ENCODE assay signal across 8 cellular contexts in the genomic region with DNA sequence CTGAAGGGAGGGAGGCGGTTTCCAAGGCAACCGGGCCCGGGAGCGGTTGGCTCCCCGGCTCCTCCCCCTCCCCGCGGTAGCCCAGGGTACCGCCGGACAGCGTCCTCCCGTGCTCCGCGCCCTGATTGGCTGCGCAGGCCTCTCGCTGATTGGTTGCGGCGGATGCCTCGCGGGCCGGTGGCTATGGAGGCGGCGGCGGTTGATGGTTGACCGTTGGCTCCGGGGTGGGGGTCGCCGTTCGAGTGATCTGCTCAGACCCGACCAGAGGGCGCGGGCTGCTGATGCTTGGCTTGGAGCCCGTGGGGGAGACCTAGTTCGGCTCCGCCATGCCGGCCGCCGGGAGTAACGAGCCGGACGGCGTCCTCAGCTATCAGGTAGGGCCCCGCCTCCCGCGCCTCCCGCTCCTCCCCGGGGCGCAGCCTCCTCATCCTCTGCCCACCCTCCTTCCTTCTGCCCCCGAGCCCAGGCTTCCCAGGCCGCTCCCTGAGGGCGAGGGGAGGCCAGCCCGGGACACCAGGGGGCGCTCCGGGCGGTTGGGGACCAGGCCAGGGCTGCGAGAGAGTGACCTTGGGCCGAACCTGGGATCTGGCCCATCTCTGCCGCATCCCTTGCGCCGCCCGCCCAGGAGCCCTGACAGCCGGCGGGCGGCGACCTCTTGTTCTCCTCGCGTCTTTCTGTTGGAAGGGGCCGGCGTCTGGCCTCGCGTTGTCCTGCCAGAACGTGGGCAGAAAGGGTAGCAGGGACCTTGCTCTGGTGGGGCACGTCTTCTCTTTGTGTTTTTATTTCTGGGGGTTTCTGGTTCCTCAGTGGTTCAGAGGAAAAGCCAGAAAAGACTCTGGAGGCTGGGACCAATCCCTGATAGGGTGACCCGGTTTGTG. TPM values are rescaled to one million over a fixed set of nuclear protein-coding genes. Genes with fewer than 3 reads are reported as not detected.
A peak's percentile ranks its signal among the peaks of the same experiment; 100 is the strongest.
DNase-seq lines count a peak whose midpoint lies in the region; ATAC-seq lines count a peak whose summit lies in the region.

Gene SLC4A8 (plus strand): TSS at position 170 of the 878 bp plus-strand sequence. CDS start 157 bp downstream, at position 327.

- no peaks in the 10 kb centered on the region for H3K9me3 Mint-ChIP-seq in activated CD8-positive, alpha-beta T cell treated with anti-CD3 and anti-CD28 coated beads, Interleukin-2, amount 10 ng/mL, durations not matched to agents 7 days and 5 days (ENCODE audit: insufficient read depth)

- peaks cover 5% of the 10 kb centered on the region for H3K27me3 Mint-ChIP-seq in activated CD8-positive, alpha-beta T cell treated with anti-CD3 and anti-CD28 coated beads, Interleukin-2, amount 10 ng/mL, durations not matched to agents 7 days and 5 days (ENCODE audit: low read depth)

- H3K4me1 ChIP-seq in BLaER1, result peaks cover 20% of the 10 kb centered on the region

- DNase-seq in NCI-H748 (lab: John Stamatoyannopoulos, UW; ENCODE audit: unreplicated experiment) (peak; percentile 99), lung microvascular endothelial cell (ENCODE audit: low read depth in 2 of 2) (peak; percentile 79 to 89)
- DNase-seq in activated CD8-positive, alpha-beta T cell treated with anti-CD3 and anti-CD28 coated beads, Interleukin-2, amount 10 ng/mL, durations not matched to agents 7 days and 5 days, result peak; percentile 89
- DNase-seq in effector CD4-positive, alpha-beta T cell, result peak; percentile 58
- peak; percentile 49 to 82 (median 53) for DNase-seq in stimulated activated CD4-positive, alpha-beta T cell treated with anti-CD3 and anti-CD28 coated beads, TNF-alpha, amount 100 ng/mL, for 24 hours (ENCODE audit: low read depth in 3 of 3)

- H3K36me3 Mint-ChIP-seq in activated CD8-positive, alpha-beta T cell treated with anti-CD3 and anti-CD28 coated beads, Interleukin-2, amount 10 ng/mL, durations not matched to agents 7 days and 5 days (ENCODE audit: low read depth), result no peaks in the 10 kb centered on the region

- peak within 1 kb of the TSS; percentile 52; the same call in 1 of the 2 replicates for H3K9ac ChIP-seq in BLaER1

- H3K4me3 Mint-ChIP-seq in activated CD8-positive, alpha-beta T cell treated with anti-CD3 and anti-CD28 coated beads, Interleukin-2, amount 10 ng/mL, durations not matched to agents 7 days and 5 days, result peak within 1 kb of the TSS; percentile 75

- CTCF ChIA-PET in activated CD8-positive, alpha-beta T cell treated with anti-CD3 and anti-CD28 coated beads, Interleukin-2, amount 10 ng/mL, durations not matched to agents 7 days and 5 days (lab: Charles Lee), result interaction anchor here (0.8 to 9.0 kb wide), 10 partner anchors 15 to 451 kb away, joined by 3 to 135 read pairs (median 4); no protein-coding TSS in a partner anchor

- no peaks in the 10 kb centered on the region for H3K36me3 ChIP-seq in BLaER1

- H3K4me3 ChIP-seq in BLaER1, result peak within 1 kb of the TSS; percentile 76

- H3K9me3 ChIP-seq in BLaER1, result no peaks in the 10 kb centered on the region

- H3K4me1 Mint-ChIP-seq in activated CD8-positive, alpha-beta T cell treated with anti-CD3 and anti-CD28 coated beads, Interleukin-2, amount 10 ng/mL, durations not matched to agents 7 days and 5 days (ENCODE audit: low read depth), result peaks cover 23% of the 10 kb centered on the region

- no peaks in the 10 kb centered on the region for H3K27me3 ChIP-seq in BLaER1

- POLR2A ChIA-PET in activated CD8-positive, alpha-beta T cell treated with anti-CD3 and anti-CD28 coated beads, Interleukin-2, amount 10 ng/mL, durations not matched to agents 7 days and 5 days (lab: Charles Lee), result interaction anchor here (1.3 kb wide), 1 partner anchor 107 kb away, joined by 3 read pairs; no protein-coding TSS in a partner anchor

- peak within 1 kb of the TSS; percentile 45; the same call in 1 of the 2 replicates for H3K27ac ChIP-seq in BLaER1

- ATAC-seq in GM19328 (IDR thresholded peaks at IDR 0.05; ENCODE audit: unreplicated experiment) (peak; percentile 80), HG03469 (IDR thresholded peaks at IDR 0.05; ENCODE audit: unreplicated experiment) (peak; percentile 70)
- ATAC-seq in activated CD8-positive, alpha-beta T cell treated with anti-CD3 and anti-CD28 coated beads, Interleukin-2, amount 10 ng/mL, durations not matched to agents 7 days and 5 days, result peak; percentile 90

- H4K20me1 ChIP-seq in BLaER1, result no peaks in the 10 kb centered on the region

- H3K4me2 ChIP-seq in BLaER1, result peak within 1 kb of the TSS; percentile 75

- peak within 1 kb of the TSS; percentile 26 for H3K27ac Mint-ChIP-seq in activated CD8-positive, alpha-beta T cell treated with anti-CD3 and anti-CD28 coated beads, Interleukin-2, amount 10 ng/mL, durations not matched to agents 7 days and 5 days

RNA-seq across cellular contexts. Expression of gene SLC4A8, which starts in this region (rescaled TPM):
- 10 to 100 TPM; 11.4 to 12.6 TPM for total RNA-seq in activated CD8-positive, alpha-beta T cell treated with anti-CD3 and anti-CD28 coated beads, Interleukin-2, amount 10 ng/mL, durations not matched to agents 7 days and 5 days
- 0.60 and 1.1 TPM in 2 replicates for total RNA-seq in lung microvascular endothelial cell

Comparison
In these comparisons a context has a peak if more than half of its experiments do, and no peak if none do; other contexts are left out.
1. Peak in every context shown above with its lines: DNase-seq, ATAC-seq, H3K4me3 ChIP-seq and H3K27ac ChIP-seq.